ENCODE assay signal across 1 cellular context in genomic region chr6:32843321-32843978, GRCh38.
TF ChIP-seq lines count a peak whose summit lies in the region.

No MANE protein-coding gene starts in this region.

TF ChIP-seq in HepG2, 621 proteins besides CTCF, POLR2A, EP300 and RAD21 (continued from another document):
- TF ChIP-seq, protein P1, sequence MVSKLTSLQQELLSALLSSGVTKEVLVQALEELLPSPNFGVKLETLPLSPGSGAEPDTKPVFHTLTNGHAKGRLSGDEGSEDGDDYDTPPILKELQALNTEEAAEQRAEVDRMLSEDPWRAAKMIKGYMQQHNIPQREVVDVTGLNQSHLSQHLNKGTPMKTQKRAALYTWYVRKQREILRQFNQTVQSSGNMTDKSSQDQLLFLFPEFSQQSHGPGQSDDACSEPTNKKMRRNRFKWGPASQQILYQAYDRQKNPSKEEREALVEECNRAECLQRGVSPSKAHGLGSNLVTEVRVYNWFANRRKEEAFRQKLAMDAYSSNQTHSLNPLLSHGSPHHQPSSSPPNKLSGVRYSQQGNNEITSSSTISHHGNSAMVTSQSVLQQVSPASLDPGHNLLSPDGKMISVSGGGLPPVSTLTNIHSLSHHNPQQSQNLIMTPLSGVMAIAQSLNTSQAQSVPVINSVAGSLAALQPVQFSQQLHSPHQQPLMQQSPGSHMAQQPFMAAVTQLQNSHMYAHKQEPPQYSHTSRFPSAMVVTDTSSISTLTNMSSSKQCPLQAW (CRISPR knock-in tag; IDR thresholded peaks at IDR 0.05), result no peak
- TF ChIP-seq ZNF543 (CRISPR knock-in tag; IDR thresholded peaks at IDR 0.05), result peak; percentile 8; the same call in 1 of the 2 replicates
- TF ChIP-seq ELF4 (CRISPR knock-in tag; IDR thresholded peaks at IDR 0.05; ENCODE audit: borderline replicate concordance), result 0 out of 2 replicates have a peak, but pooled peaks have one; percentile 43
- TF ChIP-seq ZSCAN21 (CRISPR knock-in tag; IDR thresholded peaks at IDR 0.05; ENCODE audit: borderline replicate concordance), result 0 out of 2 replicates have a peak, but pooled peaks have one; percentile 45
- no peak for TF ChIP-seq RFXANK (CRISPR knock-in tag; IDR thresholded peaks at IDR 0.05)
- no peak for TF ChIP-seq ZMYM3 (CRISPR knock-in tag; IDR thresholded peaks at IDR 0.05)
- TF ChIP-seq, protein P2, sequence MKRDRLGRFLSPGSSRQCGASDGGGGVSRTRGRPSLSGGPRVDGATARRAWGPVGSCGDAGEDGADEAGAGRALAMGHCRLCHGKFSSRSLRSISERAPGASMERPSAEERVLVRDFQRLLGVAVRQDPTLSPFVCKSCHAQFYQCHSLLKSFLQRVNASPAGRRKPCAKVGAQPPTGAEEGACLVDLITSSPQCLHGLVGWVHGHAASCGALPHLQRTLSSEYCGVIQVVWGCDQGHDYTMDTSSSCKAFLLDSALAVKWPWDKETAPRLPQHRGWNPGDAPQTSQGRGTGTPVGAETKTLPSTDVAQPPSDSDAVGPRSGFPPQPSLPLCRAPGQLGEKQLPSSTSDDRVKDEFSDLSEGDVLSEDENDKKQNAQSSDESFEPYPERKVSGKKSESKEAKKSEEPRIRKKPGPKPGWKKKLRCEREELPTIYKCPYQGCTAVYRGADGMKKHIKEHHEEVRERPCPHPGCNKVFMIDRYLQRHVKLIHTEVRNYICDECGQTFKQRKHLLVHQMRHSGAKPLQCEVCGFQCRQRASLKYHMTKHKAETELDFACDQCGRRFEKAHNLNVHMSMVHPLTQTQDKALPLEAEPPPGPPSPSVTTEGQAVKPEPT (CRISPR knock-in tag; IDR thresholded peaks at IDR 0.05; ENCODE audit: low read depth), result 0 out of 2 replicates have a peak, but pooled peaks have one; percentile 19
- TF ChIP-seq, protein P3, sequence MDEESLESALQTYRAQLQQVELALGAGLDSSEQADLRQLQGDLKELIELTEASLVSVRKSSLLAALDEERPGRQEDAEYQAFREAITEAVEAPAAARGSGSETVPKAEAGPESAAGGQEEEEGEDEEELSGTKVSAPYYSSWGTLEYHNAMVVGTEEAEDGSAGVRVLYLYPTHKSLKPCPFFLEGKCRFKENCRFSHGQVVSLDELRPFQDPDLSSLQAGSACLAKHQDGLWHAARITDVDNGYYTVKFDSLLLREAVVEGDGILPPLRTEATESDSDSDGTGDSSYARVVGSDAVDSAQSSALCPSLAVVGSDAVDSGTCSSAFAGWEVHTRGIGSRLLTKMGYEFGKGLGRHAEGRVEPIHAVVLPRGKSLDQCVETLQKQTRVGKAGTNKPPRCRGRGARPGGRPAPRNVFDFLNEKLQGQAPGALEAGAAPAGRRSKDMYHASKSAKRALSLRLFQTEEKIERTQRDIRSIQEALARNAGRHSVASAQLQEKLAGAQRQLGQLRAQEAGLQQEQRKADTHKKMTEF (CRISPR knock-in tag; IDR thresholded peaks at IDR 0.05), result 0 out of 2 replicates have a peak, but pooled peaks have one; percentile 23
- TF ChIP-seq RFX5 (IDR thresholded peaks at IDR 0.05; ENCODE audit: low read depth, low read length), result no peak
- no peak for TF ChIP-seq ZNF143 (CRISPR knock-in tag; IDR thresholded peaks at IDR 0.05)
- TF ChIP-seq ZNF883 (CRISPR knock-in tag; IDR thresholded peaks at IDR 0.05; ENCODE audit: not compliant biosample characterization), result peak; percentile 59
- TF ChIP-seq SATB2 (CRISPR knock-in tag; IDR thresholded peaks at IDR 0.05), result no peak
- no peak for TF ChIP-seq PCBP1 (IDR thresholded peaks at IDR 0.05; ENCODE audit: borderline replicate concordance, low read depth, low read length)
- no peak for TF ChIP-seq ZBTB40 (IDR thresholded peaks at IDR 0.05)
- peak; percentile 66 for TF ChIP-seq ZBTB40 (CRISPR knock-in tag; IDR thresholded peaks at IDR 0.05)
- peak; percentile 34; the same call in 1 of the 2 replicates for TF ChIP-seq ZNF724P (CRISPR knock-in tag; IDR thresholded peaks at IDR 0.05; ENCODE audit: borderline replicate concordance)
- no peak for TF ChIP-seq ZNF709 (CRISPR knock-in tag; IDR thresholded peaks at IDR 0.05)
- TF ChIP-seq KDM4B (CRISPR knock-in tag; IDR thresholded peaks at IDR 0.05), result 0 out of 2 replicates have a peak, but pooled peaks have one; percentile 14
- no peak for TF ChIP-seq KLF13 (CRISPR knock-in tag; IDR thresholded peaks at IDR 0.05)
- 0 out of 2 replicates have a peak, but pooled peaks have one; percentile 5 for TF ChIP-seq ZNF761 (CRISPR knock-in tag; conservative IDR thresholded peaks at IDR 0.05)
TF ChIP-seq in HepG2: peak in this region for 46.
